ENCODE assay signal across 8 cellular contexts in genomic region chr19:44914436-44915206, GRCh38. TPM values are rescaled to one million over a fixed set of nuclear protein-coding genes. Genes with fewer than 3 reads are reported as not detected.
A peak's percentile ranks its signal among the peaks of the same experiment; 100 is the strongest.
DNase-seq lines count a peak whose midpoint lies in the region; ATAC-seq and TF ChIP-seq lines count a peak whose summit lies in the region.
"Not testable (repeated sequence)": the region's sequence is repeated elsewhere in the genome, so short reads cannot be mapped to it uniquely, and the experiment has no call there.

TSS of gene APOC1 (plus strand) at chr19:44914608. CDS start at chr19:44914892, 284 bp downstream.

- not testable (repeated sequence) for H3K36me3 ChIP-seq in left lung

- H3K27me3 ChIP-seq in left lung, result not testable (repeated sequence)

- H3K27ac Mint-ChIP-seq in dendritic cell treated with granulocyte-macrophage colony-stimulating factor and Interleukin-4, amounts not matched to agents 40 ng/mL and 50 ng/mL, for 4 days, result peak within 1 kb of the TSS; percentile 93

- not testable (repeated sequence) for H3K36me3 Mint-ChIP-seq in dendritic cell treated with granulocyte-macrophage colony-stimulating factor and Interleukin-4, amounts not matched to agents 40 ng/mL and 50 ng/mL, for 4 days (ENCODE audit: low read depth)

- peak within 1 kb of the TSS; percentile 97 for H3K4me3 Mint-ChIP-seq in dendritic cell treated with granulocyte-macrophage colony-stimulating factor and Interleukin-4, amounts not matched to agents 40 ng/mL and 50 ng/mL, for 4 days

- ATAC-seq in GM19372 (IDR thresholded peaks at IDR 0.05; ENCODE audit: low read depth, unreplicated experiment), result peak; percentile 95
- peak; percentile 85 for ATAC-seq in HG03521 (IDR thresholded peaks at IDR 0.05; ENCODE audit: unreplicated experiment)
- peak; percentile 92 for ATAC-seq in left lung

- not testable (repeated sequence) for TF ChIP-seq CTCF in left lung (IDR thresholded peaks at IDR 0.05)

- not testable (repeated sequence) for H3K27me3 Mint-ChIP-seq in dendritic cell treated with granulocyte-macrophage colony-stimulating factor and Interleukin-4, amounts not matched to agents 40 ng/mL and 50 ng/mL, for 4 days

- H3K4me1 Mint-ChIP-seq in dendritic cell treated with granulocyte-macrophage colony-stimulating factor and Interleukin-4, amounts not matched to agents 40 ng/mL and 50 ng/mL, for 4 days (ENCODE audit: low read depth), result peaks cover 46% of the 10 kb centered on the region

- intact Hi-C loops in dendritic cell treated with granulocyte-macrophage colony-stimulating factor and Interleukin-4, amounts not matched to agents 40 ng/mL and 50 ng/mL, for 4 days (cut with micrococcal nuclease); left lung (cut with DNase I): not testable (repeated sequence)

- H3K9me3 Mint-ChIP-seq in dendritic cell treated with granulocyte-macrophage colony-stimulating factor and Interleukin-4, amounts not matched to agents 40 ng/mL and 50 ng/mL, for 4 days, result not testable (repeated sequence)

- peak within 1 kb of the TSS in 1 of 2 donors; percentile 61 for H3K27ac ChIP-seq in left lung

- H3K4me3 ChIP-seq in left lung, result peak within 1 kb of the TSS; percentile 33 to 49

- peaks cover 7 to 35% of the 10 kb centered on the region in 2 donors for H3K4me1 ChIP-seq in left lung

- H3K9me3 ChIP-seq in left lung, result not testable (repeated sequence)

- peak; percentile 94 for DNase-seq in Ammon's horn (ENCODE audit: low spot score)
- DNase-seq in NCI-H526 treated with DMSO at 0.1 percent for 48 hours (lab: John Stamatoyannopoulos, UW), result peak; percentile 76
- peak; percentile 70 for DNase-seq in activated CD4-positive, alpha-beta T cell treated with anti-CD3 and anti-CD28 coated beads, Interleukin-2, amount 50 U/mL, for 1 hour
- peak; percentile 87 to 91 for DNase-seq in left lung
- DNase-seq in stimulated activated CD4-positive, alpha-beta T cell treated with anti-CD3 and anti-CD28 coated beads, Interleukin-1b, Interleukin-23, amount 100 ng/mL, for 4 hours (ENCODE audit: low read depth in 2 of 2), result peak; percentile 61 to 64

RNA-seq across cellular contexts. Expression of gene APOC1, which starts in this region (rescaled TPM):
- 100 to 1,000 TPM; 248 to 569 TPM for total RNA-seq in left lung
